8 cellular contexts compared by ENCODE assay signal in genomic region chr20:33767739-33768138, GRCh38.
"Had no signal": no experiment of that assay in that cellular context is flagged by ENCODE, and none has a peak within 500 bp of the region (broad histone marks: within the 10 kb centered on the region; RNA-seq: fewer than 3 reads in every experiment).

No MANE protein-coding gene starts in this region.

- DNase-seq: GDM1, GF-D8 had no signal

- FAIRE-seq: G401.6, GM12878, GM12891, GM12892, GM18507, GM19239 had no signal

- ATAC-seq: GM12878 had no signal

- H3K4me3 ChIP-seq: GM12878 had no signal
